Comparison of ENCODE assay signal across 1 cellular context in genomic region chr15:45522179-45522930, GRCh38.
TF ChIP-seq lines count a peak whose summit lies in the region.

Gene SLC30A4, minus strand, starts transcription at chr15:45522755. Its CDS starts 401 bp downstream, at chr15:45522354.

TF ChIP-seq in HepG2, 621 proteins besides CTCF, POLR2A, EP300 and RAD21 (continued from another document and continues in another):
- TF ChIP-seq ZNF687 (CRISPR knock-in tag; IDR thresholded peaks at IDR 0.05) (peak; percentile 67), FOXK1 (CRISPR knock-in tag; IDR thresholded peaks at IDR 0.05; ENCODE audit: borderline replicate concordance, low read depth) (no peak), HMGXB4 (CRISPR knock-in tag; IDR thresholded peaks at IDR 0.05; ENCODE audit: borderline replicate concordance in 1 of 2, low read depth in 1 of 2) (no peak), ZNF549 (CRISPR knock-in tag; IDR thresholded peaks at IDR 0.05) (no peak), ZFY (CRISPR knock-in tag; IDR thresholded peaks at IDR 0.05) (0 out of 2 replicates have a peak, but pooled peaks have one; percentile 7), FOSL2 (CRISPR knock-in tag; IDR thresholded peaks at IDR 0.05) (no peak), TCF12 (IDR thresholded peaks at IDR 0.05) (no peak), TCF12 (CRISPR knock-in tag; IDR thresholded peaks at IDR 0.05) (no peak), ZNF83 (CRISPR knock-in tag; IDR thresholded peaks at IDR 0.05; ENCODE audit: borderline replicate concordance) (no peak), KDM2A (CRISPR knock-in tag; IDR thresholded peaks at IDR 0.05; ENCODE audit: borderline replicate concordance, low read depth) (no peak), TCF7 (IDR thresholded peaks at IDR 0.05; ENCODE audit: low read depth) (no peak), ZNF768 (CRISPR knock-in tag; IDR thresholded peaks at IDR 0.05) (peak; percentile 44; the same call in 1 of the 2 replicates), CSRNP1 (CRISPR knock-in tag; IDR thresholded peaks at IDR 0.05) (peak; percentile 39; the same call in 1 of the 2 replicates), ZNF557 (CRISPR knock-in tag; IDR thresholded peaks at IDR 0.05) (no peak), PBX2 (CRISPR knock-in tag; IDR thresholded peaks at IDR 0.05) (no peak), HINFP (CRISPR knock-in tag; IDR thresholded peaks at IDR 0.05; ENCODE audit: low read depth) (no peak), FLYWCH1 (CRISPR knock-in tag; IDR thresholded peaks at IDR 0.05) (no peak), ZFP91 (CRISPR knock-in tag; IDR thresholded peaks at IDR 0.05; ENCODE audit: borderline replicate concordance) (peak; percentile 18; the same call in 1 of the 2 replicates), RBFOX2 (IDR thresholded peaks at IDR 0.05; ENCODE audit: low read depth, low read length) (no peak), KLF6 (CRISPR knock-in tag; IDR thresholded peaks at IDR 0.05) (no peak), GPN1 (CRISPR knock-in tag; IDR thresholded peaks at IDR 0.05; ENCODE audit: borderline replicate concordance) (no peak), GABPB1 (CRISPR knock-in tag; IDR thresholded peaks at IDR 0.05) (peak; percentile 23; the same call in 1 of the 2 replicates), ZBTB14 (CRISPR knock-in tag; IDR thresholded peaks at IDR 0.05) (0 out of 2 replicates have a peak, but pooled peaks have one; percentile 32), PCBP1 (IDR thresholded peaks at IDR 0.05; ENCODE audit: borderline replicate concordance, low read depth, low read length) (no peak), CBX2 (IDR thresholded peaks at IDR 0.05; ENCODE audit: low read depth, low read length) (no peak), CBX2 (CRISPR knock-in tag; IDR thresholded peaks at IDR 0.05; ENCODE audit: low read depth) (no peak), ZNF24 (IDR thresholded peaks at IDR 0.05) (no peak), ZNF441 (CRISPR knock-in tag; IDR thresholded peaks at IDR 0.05; ENCODE audit: borderline replicate concordance) (no peak), TGIF2 (CRISPR knock-in tag; IDR thresholded peaks at IDR 0.05) (no peak), TEAD2 (CRISPR knock-in tag; IDR thresholded peaks at IDR 0.05) (no peak), HDAC1 (CRISPR knock-in tag; IDR thresholded peaks at IDR 0.05) (0 out of 2 replicates have a peak, but pooled peaks have one; percentile 39), ZSCAN20 (CRISPR knock-in tag; IDR thresholded peaks at IDR 0.05; ENCODE audit: borderline replicate concordance) (peak; percentile 49; the same call in 1 of the 2 replicates), ZNF605 (CRISPR knock-in tag; IDR thresholded peaks at IDR 0.05) (no peak), ZFX (CRISPR knock-in tag; IDR thresholded peaks at IDR 0.05; ENCODE audit: low read depth) (peak; percentile 1; the same call in 1 of the 2 replicates), HOXA7 (CRISPR knock-in tag; IDR thresholded peaks at IDR 0.05) (no peak), CENPT (CRISPR knock-in tag; IDR thresholded peaks at IDR 0.05; ENCODE audit: low read depth) (no peak), TFE3 (CRISPR knock-in tag; IDR thresholded peaks at IDR 0.05) (no peak), ZHX2 (IDR thresholded peaks at IDR 0.05; ENCODE audit: low read depth) (no peak), ZHX2 (CRISPR knock-in tag; IDR thresholded peaks at IDR 0.05; ENCODE audit: borderline replicate concordance) (no peak)
